ENCODE assay signal across 1 cellular context in the genomic region with DNA sequence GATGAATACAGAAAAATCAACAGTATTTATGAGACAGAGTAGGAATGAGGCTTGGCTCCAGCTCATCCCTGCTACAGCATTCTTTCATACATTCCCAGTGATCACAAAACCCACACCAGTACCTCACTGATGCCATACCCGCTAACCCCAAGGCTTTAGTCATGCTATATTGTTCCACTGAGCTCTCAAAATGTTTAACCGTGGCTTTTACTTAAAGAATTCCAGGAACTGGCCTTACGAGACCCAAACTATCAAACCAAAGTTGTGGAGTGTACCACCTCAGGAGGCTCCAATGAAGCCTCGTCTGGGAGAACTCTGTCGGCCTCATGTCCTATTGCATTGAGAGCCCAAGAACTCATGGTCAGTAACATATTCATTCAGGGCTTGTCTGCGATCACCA.
A peak's percentile ranks its signal among the peaks of the same experiment; 100 is the strongest.
TF ChIP-seq lines count a peak whose summit lies in the region.

No MANE protein-coding gene starts in this region.

TF ChIP-seq in IMR-90, 13 proteins besides CTCF, POLR2A, EP300 and RAD21:
- TF ChIP-seq, protein P1, sequence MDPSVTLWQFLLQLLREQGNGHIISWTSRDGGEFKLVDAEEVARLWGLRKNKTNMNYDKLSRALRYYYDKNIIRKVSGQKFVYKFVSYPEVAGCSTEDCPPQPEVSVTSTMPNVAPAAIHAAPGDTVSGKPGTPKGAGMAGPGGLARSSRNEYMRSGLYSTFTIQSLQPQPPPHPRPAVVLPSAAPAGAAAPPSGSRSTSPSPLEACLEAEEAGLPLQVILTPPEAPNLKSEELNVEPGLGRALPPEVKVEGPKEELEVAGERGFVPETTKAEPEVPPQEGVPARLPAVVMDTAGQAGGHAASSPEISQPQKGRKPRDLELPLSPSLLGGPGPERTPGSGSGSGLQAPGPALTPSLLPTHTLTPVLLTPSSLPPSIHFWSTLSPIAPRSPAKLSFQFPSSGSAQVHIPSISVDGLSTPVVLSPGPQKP (IDR thresholded peaks at IDR 0.05; ENCODE audit: borderline replicate concordance, low read depth, low read length), result no peak
- TF ChIP-seq BHLHE40 (IDR thresholded peaks at IDR 0.05; ENCODE audit: low read depth, low read length) (peak; percentile 19; the same call in 1 of the 2 replicates), MAFK (IDR thresholded peaks at IDR 0.05; ENCODE audit: low read depth, low read length) (no peak), NFE2L2 (IDR thresholded peaks at IDR 0.05; ENCODE audit: low read depth, low read length) (no peak), RCOR1 (IDR thresholded peaks at IDR 0.05; ENCODE audit: insufficient replicate concordance, low read length) (no peak)
